In the genomic region with DNA sequence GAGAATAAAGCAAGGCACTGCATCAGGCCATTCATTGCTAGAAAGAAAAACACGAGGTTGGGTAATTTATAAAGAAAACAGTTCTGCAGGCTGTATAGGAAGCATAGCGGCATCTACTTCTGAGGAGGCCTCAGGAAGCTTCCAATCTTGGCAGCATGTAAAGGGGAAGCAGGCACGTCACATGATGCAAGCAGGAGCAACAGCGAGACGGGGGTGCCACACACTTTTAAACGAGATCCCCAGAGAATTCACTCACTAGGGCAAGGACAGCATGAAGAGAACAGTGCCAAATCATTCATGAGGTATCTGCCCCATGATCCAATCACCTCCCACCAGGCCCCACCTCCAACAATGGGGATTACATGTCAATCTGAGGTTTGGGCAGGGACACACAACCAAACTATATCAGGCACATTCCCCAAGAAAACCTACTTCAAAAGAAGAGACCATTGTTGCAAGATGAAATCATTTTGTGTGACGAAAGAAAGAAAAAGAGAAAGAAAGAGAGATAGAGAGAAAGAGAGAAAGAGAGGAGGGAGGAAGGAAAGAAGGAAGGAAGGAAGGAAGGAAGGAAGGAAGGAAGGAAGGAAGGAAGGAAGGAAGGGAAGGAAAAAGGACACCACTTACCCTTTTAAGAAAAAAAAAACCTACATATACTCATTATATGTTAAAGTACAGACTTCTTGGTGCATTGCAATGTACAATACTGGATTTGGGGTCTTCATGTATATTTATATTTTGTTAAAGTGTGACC, we compare ENCODE assay signal across 2 cellular contexts.
TF ChIP-seq lines count a peak whose summit lies in the region.

No MANE protein-coding gene starts in this region.

TF ChIP-seq in K562, 482 proteins besides CTCF, POLR2A, EP300 and RAD21 (continues in another document):
- TF ChIP-seq, protein P1, sequence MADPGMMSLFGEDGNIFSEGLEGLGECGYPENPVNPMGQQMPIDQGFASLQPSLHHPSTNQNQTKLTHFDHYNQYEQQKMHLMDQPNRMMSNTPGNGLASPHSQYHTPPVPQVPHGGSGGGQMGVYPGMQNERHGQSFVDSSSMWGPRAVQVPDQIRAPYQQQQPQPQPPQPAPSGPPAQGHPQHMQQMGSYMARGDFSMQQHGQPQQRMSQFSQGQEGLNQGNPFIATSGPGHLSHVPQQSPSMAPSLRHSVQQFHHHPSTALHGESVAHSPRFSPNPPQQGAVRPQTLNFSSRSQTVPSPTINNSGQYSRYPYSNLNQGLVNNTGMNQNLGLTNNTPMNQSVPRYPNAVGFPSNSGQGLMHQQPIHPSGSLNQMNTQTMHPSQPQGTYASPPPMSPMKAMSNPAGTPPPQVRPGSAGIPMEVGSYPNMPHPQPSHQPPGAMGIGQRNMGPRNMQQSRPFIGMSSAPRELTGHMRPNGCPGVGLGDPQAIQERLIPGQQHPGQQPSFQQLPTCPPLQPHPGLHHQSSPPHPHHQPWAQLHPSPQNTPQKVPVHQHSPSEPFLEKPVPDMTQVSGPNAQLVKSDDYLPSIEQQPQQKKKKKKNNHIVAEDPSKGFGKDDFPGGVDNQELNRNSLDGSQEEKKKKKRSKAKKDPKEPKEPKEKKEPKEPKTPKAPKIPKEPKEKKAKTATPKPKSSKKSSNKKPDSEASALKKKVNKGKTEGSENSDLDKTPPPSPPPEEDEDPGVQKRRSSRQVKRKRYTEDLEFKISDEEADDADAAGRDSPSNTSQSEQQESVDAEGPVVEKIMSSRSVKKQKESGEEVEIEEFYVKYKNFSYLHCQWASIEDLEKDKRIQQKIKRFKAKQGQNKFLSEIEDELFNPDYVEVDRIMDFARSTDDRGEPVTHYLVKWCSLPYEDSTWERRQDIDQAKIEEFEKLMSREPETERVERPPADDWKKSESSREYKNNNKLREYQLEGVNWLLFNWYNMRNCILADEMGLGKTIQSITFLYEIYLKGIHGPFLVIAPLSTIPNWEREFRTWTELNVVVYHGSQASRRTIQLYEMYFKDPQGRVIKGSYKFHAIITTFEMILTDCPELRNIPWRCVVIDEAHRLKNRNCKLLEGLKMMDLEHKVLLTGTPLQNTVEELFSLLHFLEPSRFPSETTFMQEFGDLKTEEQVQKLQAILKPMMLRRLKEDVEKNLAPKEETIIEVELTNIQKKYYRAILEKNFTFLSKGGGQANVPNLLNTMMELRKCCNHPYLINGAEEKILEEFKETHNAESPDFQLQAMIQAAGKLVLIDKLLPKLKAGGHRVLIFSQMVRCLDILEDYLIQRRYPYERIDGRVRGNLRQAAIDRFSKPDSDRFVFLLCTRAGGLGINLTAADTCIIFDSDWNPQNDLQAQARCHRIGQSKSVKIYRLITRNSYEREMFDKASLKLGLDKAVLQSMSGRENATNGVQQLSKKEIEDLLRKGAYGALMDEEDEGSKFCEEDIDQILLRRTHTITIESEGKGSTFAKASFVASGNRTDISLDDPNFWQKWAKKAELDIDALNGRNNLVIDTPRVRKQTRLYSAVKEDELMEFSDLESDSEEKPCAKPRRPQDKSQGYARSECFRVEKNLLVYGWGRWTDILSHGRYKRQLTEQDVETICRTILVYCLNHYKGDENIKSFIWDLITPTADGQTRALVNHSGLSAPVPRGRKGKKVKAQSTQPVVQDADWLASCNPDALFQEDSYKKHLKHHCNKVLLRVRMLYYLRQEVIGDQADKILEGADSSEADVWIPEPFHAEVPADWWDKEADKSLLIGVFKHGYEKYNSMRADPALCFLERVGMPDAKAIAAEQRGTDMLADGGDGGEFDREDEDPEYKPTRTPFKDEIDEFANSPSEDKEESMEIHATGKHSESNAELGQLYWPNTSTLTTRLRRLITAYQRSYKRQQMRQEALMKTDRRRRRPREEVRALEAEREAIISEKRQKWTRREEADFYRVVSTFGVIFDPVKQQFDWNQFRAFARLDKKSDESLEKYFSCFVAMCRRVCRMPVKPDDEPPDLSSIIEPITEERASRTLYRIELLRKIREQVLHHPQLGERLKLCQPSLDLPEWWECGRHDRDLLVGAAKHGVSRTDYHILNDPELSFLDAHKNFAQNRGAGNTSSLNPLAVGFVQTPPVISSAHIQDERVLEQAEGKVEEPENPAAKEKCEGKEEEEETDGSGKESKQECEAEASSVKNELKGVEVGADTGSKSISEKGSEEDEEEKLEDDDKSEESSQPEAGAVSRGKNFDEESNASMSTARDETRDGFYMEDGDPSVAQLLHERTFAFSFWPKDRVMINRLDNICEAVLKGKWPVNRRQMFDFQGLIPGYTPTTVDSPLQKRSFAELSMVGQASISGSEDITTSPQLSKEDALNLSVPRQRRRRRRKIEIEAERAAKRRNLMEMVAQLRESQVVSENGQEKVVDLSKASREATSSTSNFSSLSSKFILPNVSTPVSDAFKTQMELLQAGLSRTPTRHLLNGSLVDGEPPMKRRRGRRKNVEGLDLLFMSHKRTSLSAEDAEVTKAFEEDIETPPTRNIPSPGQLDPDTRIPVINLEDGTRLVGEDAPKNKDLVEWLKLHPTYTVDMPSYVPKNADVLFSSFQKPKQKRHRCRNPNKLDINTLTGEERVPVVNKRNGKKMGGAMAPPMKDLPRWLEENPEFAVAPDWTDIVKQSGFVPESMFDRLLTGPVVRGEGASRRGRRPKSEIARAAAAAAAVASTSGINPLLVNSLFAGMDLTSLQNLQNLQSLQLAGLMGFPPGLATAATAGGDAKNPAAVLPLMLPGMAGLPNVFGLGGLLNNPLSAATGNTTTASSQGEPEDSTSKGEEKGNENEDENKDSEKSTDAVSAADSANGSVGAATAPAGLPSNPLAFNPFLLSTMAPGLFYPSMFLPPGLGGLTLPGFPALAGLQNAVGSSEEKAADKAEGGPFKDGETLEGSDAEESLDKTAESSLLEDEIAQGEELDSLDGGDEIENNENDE (IDR thresholded peaks at IDR 0.05; ENCODE audit: low read depth, low read length), result no peak
- TF ChIP-seq, protein P2, sequence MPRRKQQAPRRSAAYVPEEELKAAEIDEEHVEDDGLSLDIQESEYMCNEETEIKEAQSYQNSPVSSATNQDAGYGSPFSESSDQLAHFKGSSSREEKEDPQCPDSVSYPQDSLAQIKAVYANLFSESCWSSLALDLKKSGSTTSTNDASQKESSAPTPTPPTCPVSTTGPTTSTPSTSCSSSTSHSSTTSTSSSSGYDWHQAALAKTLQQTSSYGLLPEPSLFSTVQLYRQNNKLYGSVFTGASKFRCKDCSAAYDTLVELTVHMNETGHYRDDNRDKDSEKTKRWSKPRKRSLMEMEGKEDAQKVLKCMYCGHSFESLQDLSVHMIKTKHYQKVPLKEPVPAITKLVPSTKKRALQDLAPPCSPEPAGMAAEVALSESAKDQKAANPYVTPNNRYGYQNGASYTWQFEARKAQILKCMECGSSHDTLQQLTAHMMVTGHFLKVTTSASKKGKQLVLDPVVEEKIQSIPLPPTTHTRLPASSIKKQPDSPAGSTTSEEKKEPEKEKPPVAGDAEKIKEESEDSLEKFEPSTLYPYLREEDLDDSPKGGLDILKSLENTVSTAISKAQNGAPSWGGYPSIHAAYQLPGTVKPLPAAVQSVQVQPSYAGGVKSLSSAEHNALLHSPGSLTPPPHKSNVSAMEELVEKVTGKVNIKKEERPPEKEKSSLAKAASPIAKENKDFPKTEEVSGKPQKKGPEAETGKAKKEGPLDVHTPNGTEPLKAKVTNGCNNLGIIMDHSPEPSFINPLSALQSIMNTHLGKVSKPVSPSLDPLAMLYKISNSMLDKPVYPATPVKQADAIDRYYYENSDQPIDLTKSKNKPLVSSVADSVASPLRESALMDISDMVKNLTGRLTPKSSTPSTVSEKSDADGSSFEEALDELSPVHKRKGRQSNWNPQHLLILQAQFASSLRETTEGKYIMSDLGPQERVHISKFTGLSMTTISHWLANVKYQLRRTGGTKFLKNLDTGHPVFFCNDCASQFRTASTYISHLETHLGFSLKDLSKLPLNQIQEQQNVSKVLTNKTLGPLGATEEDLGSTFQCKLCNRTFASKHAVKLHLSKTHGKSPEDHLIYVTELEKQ (CRISPR knock-in tag; IDR thresholded peaks at IDR 0.05), result no peak
- no peak for TF ChIP-seq ZZZ3 (IDR thresholded peaks at IDR 0.05)

TF ChIP-seq in SK-N-SH, 30 proteins besides CTCF, POLR2A, EP300 and RAD21 (continued from another document):
- TF ChIP-seq, protein P3, sequence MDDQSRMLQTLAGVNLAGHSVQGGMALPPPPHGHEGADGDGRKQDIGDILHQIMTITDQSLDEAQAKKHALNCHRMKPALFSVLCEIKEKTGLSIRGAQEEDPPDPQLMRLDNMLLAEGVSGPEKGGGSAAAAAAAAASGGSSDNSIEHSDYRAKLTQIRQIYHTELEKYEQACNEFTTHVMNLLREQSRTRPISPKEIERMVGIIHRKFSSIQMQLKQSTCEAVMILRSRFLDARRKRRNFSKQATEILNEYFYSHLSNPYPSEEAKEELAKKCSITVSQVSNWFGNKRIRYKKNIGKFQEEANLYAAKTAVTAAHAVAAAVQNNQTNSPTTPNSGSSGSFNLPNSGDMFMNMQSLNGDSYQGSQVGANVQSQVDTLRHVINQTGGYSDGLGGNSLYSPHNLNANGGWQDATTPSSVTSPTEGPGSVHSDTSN (IDR thresholded peaks at IDR 0.05), result no peak
- TF ChIP-seq TCF12 (IDR thresholded peaks at IDR 0.05) (no peak), TAF1 (IDR thresholded peaks at IDR 0.05; ENCODE audit: borderline replicate concordance, low read depth, low read length) (no peak), MEF2A (IDR thresholded peaks at IDR 0.05; ENCODE audit: borderline replicate concordance, low read depth) (no peak)
- TF ChIP-seq, protein P4, sequence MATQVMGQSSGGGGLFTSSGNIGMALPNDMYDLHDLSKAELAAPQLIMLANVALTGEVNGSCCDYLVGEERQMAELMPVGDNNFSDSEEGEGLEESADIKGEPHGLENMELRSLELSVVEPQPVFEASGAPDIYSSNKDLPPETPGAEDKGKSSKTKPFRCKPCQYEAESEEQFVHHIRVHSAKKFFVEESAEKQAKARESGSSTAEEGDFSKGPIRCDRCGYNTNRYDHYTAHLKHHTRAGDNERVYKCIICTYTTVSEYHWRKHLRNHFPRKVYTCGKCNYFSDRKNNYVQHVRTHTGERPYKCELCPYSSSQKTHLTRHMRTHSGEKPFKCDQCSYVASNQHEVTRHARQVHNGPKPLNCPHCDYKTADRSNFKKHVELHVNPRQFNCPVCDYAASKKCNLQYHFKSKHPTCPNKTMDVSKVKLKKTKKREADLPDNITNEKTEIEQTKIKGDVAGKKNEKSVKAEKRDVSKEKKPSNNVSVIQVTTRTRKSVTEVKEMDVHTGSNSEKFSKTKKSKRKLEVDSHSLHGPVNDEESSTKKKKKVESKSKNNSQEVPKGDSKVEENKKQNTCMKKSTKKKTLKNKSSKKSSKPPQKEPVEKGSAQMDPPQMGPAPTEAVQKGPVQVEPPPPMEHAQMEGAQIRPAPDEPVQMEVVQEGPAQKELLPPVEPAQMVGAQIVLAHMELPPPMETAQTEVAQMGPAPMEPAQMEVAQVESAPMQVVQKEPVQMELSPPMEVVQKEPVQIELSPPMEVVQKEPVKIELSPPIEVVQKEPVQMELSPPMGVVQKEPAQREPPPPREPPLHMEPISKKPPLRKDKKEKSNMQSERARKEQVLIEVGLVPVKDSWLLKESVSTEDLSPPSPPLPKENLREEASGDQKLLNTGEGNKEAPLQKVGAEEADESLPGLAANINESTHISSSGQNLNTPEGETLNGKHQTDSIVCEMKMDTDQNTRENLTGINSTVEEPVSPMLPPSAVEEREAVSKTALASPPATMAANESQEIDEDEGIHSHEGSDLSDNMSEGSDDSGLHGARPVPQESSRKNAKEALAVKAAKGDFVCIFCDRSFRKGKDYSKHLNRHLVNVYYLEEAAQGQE (IDR thresholded peaks at IDR 0.05; ENCODE audit: low read depth, low read length), result no peak
